18 cellular contexts compared by ENCODE assay signal in the genomic region with DNA sequence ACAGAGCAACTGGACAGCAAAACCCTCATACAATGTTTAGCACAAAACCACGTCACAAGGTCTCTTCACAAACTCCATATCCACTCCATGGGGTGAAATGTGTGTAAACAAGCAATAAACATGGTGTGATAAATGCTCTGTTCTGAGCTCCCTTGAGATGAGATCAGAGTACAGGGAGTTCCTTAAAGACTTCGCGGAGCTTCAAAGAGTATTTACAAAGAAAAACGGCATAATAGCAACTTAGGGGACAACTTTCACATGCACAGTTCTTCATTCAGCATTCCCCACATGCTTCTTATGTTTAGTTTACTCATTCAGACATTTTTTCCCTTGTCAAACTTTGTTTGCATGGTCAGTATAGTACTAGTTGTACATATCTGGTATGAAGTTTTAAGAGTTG.
"Had no signal": no experiment of that assay in that cellular context is flagged by ENCODE, and none has a peak within 500 bp of the region (broad histone marks: within the 10 kb centered on the region; RNA-seq: fewer than 3 reads in every experiment).

No MANE protein-coding gene starts in this region.

- H3K4me1 Mint-ChIP-seq: activated CD4-positive, alpha-beta memory T cell treated with anti-CD3 and anti-CD28 coated beads, Interleukin-2, amount 10 ng/mL, durations not matched to agents 7 days and 5 days; activated CD4-positive, alpha-beta T cell treated with anti-CD3 and anti-CD28 coated beads for 36 hours had no signal

- H3K27ac ChIP-seq: body of pancreas, dorsolateral prefrontal cortex, esophagus muscularis mucosa, heart right ventricle, psoas muscle, WERI-Rb-1 had no signal

- H3K36me3 ChIP-seq: esophagus muscularis mucosa, heart right ventricle, WERI-Rb-1 had no signal

- H3K9ac ChIP-seq: SK-N-SH had no signal

- H3K4me2 ChIP-seq: SK-N-SH had no signal

- H3K9me3 ChIP-seq: body of pancreas, esophagus muscularis mucosa, heart right ventricle, psoas muscle, SK-N-SH had no signal

- H3K27ac Mint-ChIP-seq: activated CD4-positive, alpha-beta memory T cell treated with anti-CD3 and anti-CD28 coated beads, Interleukin-2, amount 10 ng/mL, durations not matched to agents 7 days and 5 days; activated CD4-positive, alpha-beta T cell treated with anti-CD3 and anti-CD28 coated beads for 36 hours; mesothelial cell of epicardium; naive B cell had no signal

- H3K36me3 Mint-ChIP-seq: mesothelial cell of epicardium had no signal

- H3K27me3 Mint-ChIP-seq: activated CD4-positive, alpha-beta memory T cell treated with anti-CD3 and anti-CD28 coated beads, Interleukin-2, amount 10 ng/mL, durations not matched to agents 7 days and 5 days; activated CD4-positive, alpha-beta T cell treated with anti-CD3 and anti-CD28 coated beads for 36 hours had no signal

- H3K27me3 ChIP-seq: body of pancreas, dorsolateral prefrontal cortex, esophagus muscularis mucosa, heart right ventricle had no signal

- H3K4me3 ChIP-seq: body of pancreas, dorsolateral prefrontal cortex, esophagus muscularis mucosa, heart right ventricle, psoas muscle had no signal

- H3K4me1 ChIP-seq: body of pancreas, esophagus muscularis mucosa, heart right ventricle, psoas muscle had no signal

- H3K4me3 Mint-ChIP-seq: activated CD4-positive, alpha-beta memory T cell treated with anti-CD3 and anti-CD28 coated beads, Interleukin-2, amount 10 ng/mL, durations not matched to agents 7 days and 5 days; activated CD4-positive, alpha-beta T cell treated with anti-CD3 and anti-CD28 coated beads for 36 hours; mesothelial cell of epicardium; naive B cell had no signal

- H3K9me2 ChIP-seq: SK-N-SH had no signal

- DNase-seq: activated CD4-positive, alpha-beta memory T cell treated with anti-CD3 and anti-CD28 coated beads, Interleukin-2, amount 10 ng/mL, durations not matched to agents 7 days and 5 days; activated CD4-positive, alpha-beta T cell treated with anti-CD3 and anti-CD28 coated beads for 36 hours; activated T-cell treated with anti-CD3 and anti-CD28 coated beads, Interleukin-2, amount 50 U/mL, for 48 hours; body of pancreas; dorsolateral prefrontal cortex; heart right ventricle; naive B cell; nucleus accumbens; psoas muscle; SK-N-SH; stimulated activated CD4-positive, alpha-beta T cell treated with anti-CD3 and anti-CD28 coated beads, Interleukin-4, amount 100 ng/mL, for 1 hour; stimulated activated CD8-positive, alpha-beta memory T cell treated with anti-CD3 and anti-CD28 coated beads, Interleukin-4, amount 100 ng/mL, for 48 hours; stimulated activated naive CD8-positive, alpha-beta T cell treated with anti-CD3 and anti-CD28 coated beads, Interleukin-15, Interleukin-2, amounts not matched to agents 100 U/mL and 50 U/mL, for 24 hours; T-helper 1 cell; WERI-Rb-1 had no signal

- ATAC-seq: activated CD4-positive, alpha-beta T cell treated with anti-CD3 and anti-CD28 coated beads for 36 hours; body of pancreas; heart right ventricle; psoas muscle; sciatic nerve; stimulated activated naive CD8-positive, alpha-beta T cell treated with anti-CD3 and anti-CD28 coated beads, Interleukin-15, Interleukin-2, amounts not matched to agents 100 U/mL and 50 U/mL, for 24 hours had no signal
